In genomic region chr6:122736606-122737005, GRCh38 we compare ENCODE assay signal across 27 cellular contexts. TPM values are rescaled to one million over a fixed set of nuclear protein-coding genes. Genes with fewer than 3 reads are reported as not detected.
A peak's percentile ranks its signal among the peaks of the same experiment; 100 is the strongest.
DNase-seq lines count a peak whose midpoint lies in the region; ATAC-seq and TF ChIP-seq lines count a peak whose summit lies in the region.
"Had no signal": no experiment of that assay in that cellular context is flagged by ENCODE, and none has a peak within 500 bp of the region (broad histone marks: within the 10 kb centered on the region; RNA-seq: fewer than 3 reads in every experiment).

No MANE protein-coding gene starts in this region.

- peak overlapping the region; percentile 86 for H3K27ac ChIP-seq in mammary epithelial cell (ENCODE audit: insufficient read depth, low read depth, low read length)
- H3K27ac ChIP-seq in smooth muscle cell (ENCODE audit: low read depth) = peak overlapping the region; percentile 93
- H3K27ac ChIP-seq in lower lobe of right lung = no peak overlapping the region
- H3K27ac ChIP-seq: C4-2B, cardiac muscle cell, pancreas, right atrium auricular region had no signal

- H3K27me3 ChIP-seq in mammary epithelial cell (ENCODE audit: insufficient read depth, low read length) (no peaks in the 10 kb centered on the region), smooth muscle cell (ENCODE audit: low read depth) (no peaks in the 10 kb centered on the region), lower lobe of right lung (ENCODE audit: low read depth) (no peaks in the 10 kb centered on the region)
- H3K27me3 ChIP-seq: cardiac muscle cell, pancreas, right atrium auricular region had no signal

- dilution Hi-C loops in mammary epithelial cell (cut with HindIII; ENCODE audit: low sequenced_read_pairs) = no loop called here

- H3K9me3 ChIP-seq in mammary epithelial cell (replicated peaks; ENCODE audit: insufficient read depth, low read length) = no peaks in the 10 kb centered on the region
- no peaks in the 10 kb centered on the region for H3K9me3 ChIP-seq in smooth muscle cell (replicated peaks; ENCODE audit: low read depth)
- no peaks in the 10 kb centered on the region for H3K9me3 ChIP-seq in lower lobe of right lung
- H3K9me3 ChIP-seq: pancreas, right atrium auricular region, SK-N-SH had no signal

- H2AFZ ChIP-seq in mammary epithelial cell (ENCODE audit: low read depth, low read length) (no peak overlapping the region), smooth muscle cell (ENCODE audit: low read depth) (no peak overlapping the region)

- peak overlapping the region; percentile 35 for H3K4me2 ChIP-seq in mammary epithelial cell (ENCODE audit: insufficient read depth, low read depth, low read length)
- no peak overlapping the region for H3K4me2 ChIP-seq in smooth muscle cell
- H3K4me2 ChIP-seq: SK-N-SH had no signal

- 79% methylated on average over 3 of the region's 3 CpGs for WGBS in mammary epithelial cell (ENCODE audit: low coverage, missing lambda C conversion rate)
- WGBS in smooth muscle cell (ENCODE audit: low lambda C conversion rate) = 90% methylated on average over 3 of the region's 3 CpGs

- H3K9ac ChIP-seq in mammary epithelial cell (ENCODE audit: insufficient read depth, low read length) (no peak overlapping the region), smooth muscle cell (ENCODE audit: low read depth) (peak overlapping the region; percentile 75)
- H3K9ac ChIP-seq: SK-N-SH had no signal

- in situ Hi-C loops in mammary epithelial cell (cut with MboI; ENCODE audit: low sequenced_read_pairs in 2 of 2) = loop anchor here in 1 of 2 donors (5.0 kb wide), 1 partner anchor 101 kb away; no protein-coding TSS in a partner anchor

- BruUV-seq in mammary epithelial cell (replicated peaks; lab: Mats Ljungman, UMichigan) = no TSS peak

- no peak for ATAC-seq in lower lobe of right lung
- ATAC-seq in HG02870 (IDR thresholded peaks at IDR 0.05; ENCODE audit: unreplicated experiment) = no peak
- ATAC-seq: pancreas; stimulated activated naive CD8-positive, alpha-beta T cell treated with anti-CD3 and anti-CD28 coated beads, Interleukin-15, Interleukin-2, amounts not matched to agents 100 U/mL and 50 U/mL, for 24 hours had no signal

- H4K20me1 ChIP-seq in mammary epithelial cell (ENCODE audit: insufficient read depth, low read length) = no peaks in the 10 kb centered on the region
- no peaks in the 10 kb centered on the region for H4K20me1 ChIP-seq in smooth muscle cell (ENCODE audit: low read depth)

- CTCF ChIA-PET in mammary epithelial cell (lab: Charles Lee; ENCODE audit: low non-redundant PET) = no interaction called here

- H3F3A ChIP-seq in smooth muscle cell (ENCODE audit: low read depth) = no peaks in the 10 kb centered on the region

- intact Hi-C loops in mammary epithelial cell (cut with micrococcal nuclease) (no loop called here), lower lobe of right lung (cut with DNase I) (loop anchor here (10.0 kb wide), 1 partner anchor 98 kb away; no protein-coding TSS in a partner anchor)

- H3K4me3 ChIP-seq in mammary epithelial cell (replicated peaks in 1 of 3; ENCODE audit: insufficient read depth in 1 of 3, low read depth in 2 of 3, low read length in 3 of 3) (no peak overlapping the region), smooth muscle cell (no peak overlapping the region), lower lobe of right lung (no peak overlapping the region)
- H3K4me3 ChIP-seq: cardiac muscle cell, lung, pancreas, right atrium auricular region had no signal

- no peaks in the 10 kb centered on the region for H3K36me3 ChIP-seq in mammary epithelial cell (ENCODE audit: insufficient read depth, low read length)
- no peaks in the 10 kb centered on the region for H3K36me3 ChIP-seq in smooth muscle cell (ENCODE audit: low read depth)
- H3K36me3 ChIP-seq in lower lobe of right lung = no peaks in the 10 kb centered on the region
- H3K36me3 ChIP-seq: cardiac muscle cell, pancreas, right atrium auricular region had no signal

- H3K79me2 ChIP-seq in mammary epithelial cell (ENCODE audit: insufficient read depth, low read length) (no peaks in the 10 kb centered on the region), smooth muscle cell (ENCODE audit: low read depth) (no peaks in the 10 kb centered on the region)

- TF ChIP-seq CTCF in mammary epithelial cell (conservative IDR thresholded peaks at IDR 0.05 in 1 of 2, IDR thresholded peaks at IDR 0.05 in 1 of 2; ENCODE audit: extremely low read depth in 1 of 2, insufficient read depth in 1 of 2, low read depth in 1 of 2, low read length in 2 of 2) (no peak), smooth muscle cell (IDR thresholded peaks at IDR 0.05; ENCODE audit: borderline replicate concordance, insufficient read depth, poor library complexity, severe bottlenecking) (no peak), lower lobe of right lung (IDR thresholded peaks at IDR 0.05) (no peak)

- H3K4me1 ChIP-seq in mammary epithelial cell (ENCODE audit: insufficient read depth, low read length) (peaks cover 14% of the 10 kb centered on the region), smooth muscle cell (ENCODE audit: low read depth) (peaks cover 12% of the 10 kb centered on the region), lower lobe of right lung (no peaks in the 10 kb centered on the region)
- H3K4me1 ChIP-seq: pancreas, right atrium auricular region had no signal

- DNase-seq in NCI-H524 (lab: John Stamatoyannopoulos, UW) (peak; percentile 14 to 56), NCI-H524 treated with DMSO at 0.1 percent for 48 hours (lab: John Stamatoyannopoulos, UW) (no peak), NCI-H2029 treated with DMSO at 0.1 percent for 48 hours (lab: John Stamatoyannopoulos, UW) (peak; percentile 64), mammary epithelial cell (no peak), smooth muscle cell (lab: John Stamatoyannopoulos, UW; ENCODE audit: unreplicated experiment) (no peak), AG08395 (ENCODE audit: low spot score) (no peak), lower lobe of right lung (no peak)
- DNase-seq: activated CD4-positive, alpha-beta T cell treated with anti-CD3 and anti-CD28 coated beads, Interleukin-2, amount 10 ng/mL, durations not matched to agents 24 days and 14 days; activated naive CD4-positive, alpha-beta T cell treated with anti-CD3 and anti-CD28 coated beads, Interleukin-2, amount 50 U/mL, for 16 hours; Calu3; kidney glomerular epithelial cell; NCI-H1048; NCI-H2227 treated with DMSO at 0.1 percent for 48 hours; pancreas; RPMI8226; SK-N-SH; stimulated activated naive CD8-positive, alpha-beta T cell treated with anti-CD3 and anti-CD28 coated beads, Interleukin-15, Interleukin-2, amounts not matched to agents 100 U/mL and 50 U/mL, for 24 hours had no signal

RNA-seq across cellular contexts. Expression of gene FABP7, which starts 42.9 kb away (rescaled TPM):
- total RNA-seq in mammary epithelial cell = not detected
- not detected for polyA plus RNA-seq in mammary epithelial cell
- not detected for polyA minus RNA-seq in mammary epithelial cell
- total RNA-seq in smooth muscle cell = not detected in 2 replicates
- not detected in 2 replicates for polyA plus RNA-seq in smooth muscle cell
- total RNA-seq in lower lobe of right lung = not detected
- total RNA-seq: activated CD4-positive, alpha-beta T cell treated with anti-CD3 and anti-CD28 coated beads, Interleukin-2, amount 10 ng/mL, durations not matched to agents 24 days and 14 days; Calu3; fibroblast of lung; glomerular endothelial cell; LHCN-M2; mucosa of gallbladder; pancreas had no signal
- polyA plus RNA-seq: AG04450, fibroblast of lung, pancreas, SK-N-SH had no signal

RNA-seq across cellular contexts. Expression of gene SMPDL3A, which starts 52.5 kb away (rescaled TPM):
- total RNA-seq in mammary epithelial cell (1 to 10 TPM; 4.5 to 7.3 TPM), smooth muscle cell (6.5 and 14.5 TPM in 2 replicates), lower lobe of right lung (17.9 TPM)
- polyA plus RNA-seq in mammary epithelial cell (4.8 TPM), smooth muscle cell (2.3 and 8.6 TPM in 2 replicates)
- polyA minus RNA-seq in mammary epithelial cell = 0.78 TPM

Comparison
In these comparisons a context has a peak if more than half of its experiments do, and no peak if none do; other contexts are left out.
1. DNase-seq: peak in NCI-H524 (2 of 2) and NCI-H2029 treated with DMSO at 0.1 percent for 48 hours (single experiment); none in NCI-H524 treated with DMSO at 0.1 percent for 48 hours (single experiment), mammary epithelial cell (single experiment), smooth muscle cell (single experiment), AG08395 (single experiment) and lower lobe of right lung (single experiment).